11 cellular contexts compared by ENCODE assay signal in the genomic region with DNA sequence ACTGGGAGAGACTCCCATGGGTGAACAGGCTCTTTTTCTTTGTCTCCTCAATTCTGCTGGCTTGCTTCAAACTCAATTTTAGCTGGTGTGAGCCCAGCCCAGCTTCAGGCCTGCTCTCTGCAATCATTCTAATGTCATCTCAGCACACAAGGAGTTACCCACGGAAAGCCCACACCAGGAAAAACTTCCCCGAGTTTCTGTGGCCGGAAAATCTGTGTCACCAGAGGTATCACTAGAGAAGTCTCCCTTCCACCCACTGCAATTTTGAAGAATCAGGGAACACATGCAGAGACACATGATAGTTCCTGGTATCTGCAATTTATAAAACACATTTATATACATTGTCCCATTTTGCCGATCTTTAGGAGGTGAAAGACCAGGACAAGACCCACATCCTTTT. TPM values are rescaled to one million over a fixed set of nuclear protein-coding genes. Genes with fewer than 3 reads are reported as not detected.
A peak's percentile ranks its signal among the peaks of the same experiment; 100 is the strongest.
DNase-seq lines count a peak whose midpoint lies in the region; ATAC-seq and TF ChIP-seq lines count a peak whose summit lies in the region.
"Had no signal": no experiment of that assay in that cellular context is flagged by ENCODE, and none has a peak within 500 bp of the region (broad histone marks: within the 10 kb centered on the region; RNA-seq: fewer than 3 reads in every experiment).

No MANE protein-coding gene starts in this region.

- H3K4me2 ChIP-seq in BLaER1 treated with 17β-estradiol and CSF1 and Interleukin-3, amounts not matched to agents 10 nM and 100 nM, result peak overlapping the region in 7 of 11 experiments; percentile 11 to 67 (median 29); a peak in 7 of 22 replicates

- TF ChIP-seq CTCF in foreskin fibroblast (IDR thresholded peaks at IDR 0.05; ENCODE audit: low read depth, low read length), result no peak

- H3K4me3 ChIP-seq in BLaER1 treated with 17β-estradiol and CSF1 and Interleukin-3, amounts not matched to agents 10 nM and 100 nM, result no peak overlapping the region
- H3K4me3 ChIP-seq in MG63, result no peak overlapping the region
- H3K4me3 ChIP-seq in foreskin fibroblast (ENCODE audit: low read depth in 1 of 2, low read length in 2 of 2), result no peak overlapping the region

- H3K36me3 ChIP-seq in BLaER1 treated with 17β-estradiol and CSF1 and Interleukin-3, amounts not matched to agents 10 nM and 100 nM, result no peaks in the 10 kb centered on the region
- H3K36me3 ChIP-seq in MG63, result no peaks in the 10 kb centered on the region

- H3K27me3 ChIP-seq in BLaER1 treated with 17β-estradiol and CSF1 and Interleukin-3, amounts not matched to agents 10 nM and 100 nM, result no peaks in the 10 kb centered on the region
- H3K27me3 ChIP-seq in MG63, result no peaks in the 10 kb centered on the region

- ATAC-seq in GM21360 (IDR thresholded peaks at IDR 0.05; ENCODE audit: unreplicated experiment), result no peak

- H3K4me1 ChIP-seq in BLaER1 treated with 17β-estradiol and CSF1 and Interleukin-3, amounts not matched to agents 10 nM and 100 nM, result peaks cover 6 to 21% (median 10%) of the 10 kb centered on the region in 10 experiments; a peak in 19 of 20 replicates

- H4K20me1 ChIP-seq in BLaER1 treated with 17β-estradiol and CSF1 and Interleukin-3, amounts not matched to agents 10 nM and 100 nM, result no peaks in the 10 kb centered on the region

- peak; percentile 75 to 79 for DNase-seq in activated CD4-positive, alpha-beta T cell treated with anti-CD3 and anti-CD28 coated beads for 4 hours
- DNase-seq in central memory CD4-positive, alpha-beta T cell, result peak; percentile 26
- peak; percentile 23 to 48 for DNase-seq in stimulated activated CD4-positive, alpha-beta T cell treated with anti-CD3 and anti-CD28 coated beads, Interleukin-1b, Interleukin-23, amount 100 ng/mL, for 1 hour (ENCODE audit: low read depth in 2 of 2)
- DNase-seq in MG63, result no peak
- DNase-seq in SKM-1 (lab: John Stamatoyannopoulos, UW; ENCODE audit: unreplicated experiment), result no peak
- DNase-seq in foreskin fibroblast, result no peak
- DNase-seq: ACHN, hypothalamus, NCI-H2081 had no signal

- no peak overlapping the region for H3K27ac ChIP-seq in BLaER1 treated with 17β-estradiol and CSF1 and Interleukin-3, amounts not matched to agents 10 nM and 100 nM

- H3K9me3 ChIP-seq in BLaER1 treated with 17β-estradiol and CSF1 and Interleukin-3, amounts not matched to agents 10 nM and 100 nM (replicated peaks in 1 of 11), result 0 out of 22 replicates have a peak, but pooled peaks cover 0 to under 1% (median 0%) of the 10 kb centered on the region in 11 experiments
- no peaks in the 10 kb centered on the region for H3K9me3 ChIP-seq in MG63

- H3K9ac ChIP-seq in BLaER1 treated with 17β-estradiol and CSF1 and Interleukin-3, amounts not matched to agents 10 nM and 100 nM, result peak overlapping the region in 1 of 11 experiments; percentile 39; a peak in 1 of 22 replicates

RNA-seq across cellular contexts. Expression of gene NDFIP1, which starts 13.5 kb away (rescaled TPM):
- 53.4 and 113 TPM in 2 replicates for total RNA-seq in MG63 (2014; rRNA removed; shearing (Covaris generic); ENCODE audit: low replicate concordance)

Comparison
In these comparisons a context has a peak if more than half of its experiments do, and no peak if none do; other contexts are left out.
1. DNase-seq: peak in activated CD4-positive, alpha-beta T cell treated with anti-CD3 and anti-CD28 coated beads for 4 hours (2 of 2), central memory CD4-positive, alpha-beta T cell (single experiment) and stimulated activated CD4-positive, alpha-beta T cell treated with anti-CD3 and anti-CD28 coated beads, Interleukin-1b, Interleukin-23, amount 100 ng/mL, for 1 hour (2 of 2); none in MG63 (single experiment), SKM-1 (single experiment) and foreskin fibroblast (0 of 2).